In genomic region chr14:24065408-24065807, GRCh38 we compare ENCODE assay signal across 33 cellular contexts. TPM values are rescaled to one million over a fixed set of nuclear protein-coding genes. Genes with fewer than 3 reads are reported as not detected.
"Had no signal": no experiment of that assay in that cellular context is flagged by ENCODE, and none has a peak within 500 bp of the region (broad histone marks: within the 10 kb centered on the region; RNA-seq: fewer than 3 reads in every experiment).

No MANE protein-coding gene starts in this region.

- H3K4me1 ChIP-seq: esophagus muscularis mucosa, foreskin keratinocyte, gastroesophageal sphincter, heart left ventricle, left ventricle myocardium inferior, parathyroid adenoma, prostate gland, right atrium auricular region, sigmoid colon, testis, tibial artery, upper lobe of left lung, uterus had no signal

- ATAC-seq: foreskin keratinocyte; gastroesophageal sphincter; heart left ventricle; left cardiac atrium; natural killer cell; stimulated activated memory B cell treated with anti-CD40 and anti-IgM and Interleukin-4, amounts not matched to agents 10 μg/mL and 1 μg/mL and 100 μg/mL, for 72 hours; stimulated activated naive CD8-positive, alpha-beta T cell treated with anti-CD3 and anti-CD28 coated beads, Interleukin-15, Interleukin-2, amounts not matched to agents 100 U/mL and 50 U/mL, for 24 hours had no signal

- H2AFZ ChIP-seq: hepatocyte, parathyroid adenoma had no signal

- H3K4me3 ChIP-seq: colonic mucosa, esophagus muscularis mucosa, gastroesophageal sphincter, heart left ventricle, hepatocyte, left ventricle myocardium inferior, lung, prostate gland, right atrium auricular region, sigmoid colon, testis, tibial artery, upper lobe of left lung, uterus had no signal

- H3K9me3 ChIP-seq: colonic mucosa, esophagus muscularis mucosa, gastroesophageal sphincter, heart left ventricle, left ventricle myocardium inferior, neutrophil, prostate gland, right atrium auricular region, sigmoid colon, testis, tibial artery, upper lobe of left lung, uterus had no signal

- H3K79me2 ChIP-seq: hepatocyte, parathyroid adenoma had no signal

- H3K27ac ChIP-seq: colonic mucosa, esophagus muscularis mucosa, foreskin keratinocyte, gastroesophageal sphincter, heart left ventricle, hepatocyte, left ventricle myocardium inferior, neutrophil, parathyroid adenoma, prostate gland, right atrium auricular region, sigmoid colon, testis, tibial artery, upper lobe of left lung, uterus had no signal

- DNase-seq: colonic mucosa; effector CD8-positive, alpha-beta T cell; endodermal cell; foreskin keratinocyte; left cardiac atrium; left ventricle myocardium inferior; natural killer cell; sigmoid colon; stimulated activated CD4-positive, alpha-beta T cell treated with anti-CD3 and anti-CD28 coated beads, Interleukin-2, amount 100 ng/mL, for 24 hours; stimulated activated CD4-positive, alpha-beta T cell treated with anti-CD3 and anti-CD28 coated beads, Interleukin-4, amount 100 ng/mL, for 24 hours; stimulated activated naive CD8-positive, alpha-beta T cell treated with anti-CD3 and anti-CD28 coated beads, Interleukin-15, Interleukin-2, amounts not matched to agents 100 U/mL and 50 U/mL, for 24 hours; substantia nigra; testis; tibial artery; upper lobe of left lung; uterus had no signal

- H3K36me3 ChIP-seq: colonic mucosa, esophagus muscularis mucosa, gastroesophageal sphincter, heart left ventricle, left ventricle myocardium inferior, neutrophil, prostate gland, right atrium auricular region, sigmoid colon, tibial artery, upper lobe of left lung, uterus had no signal

- H3K27me3 ChIP-seq: colonic mucosa, esophagus muscularis mucosa, gastroesophageal sphincter, heart left ventricle, neutrophil, right atrium auricular region, sigmoid colon, testis, tibial artery, upper lobe of left lung, uterus had no signal

- H3K4me2 ChIP-seq: hepatocyte had no signal

- H3K9ac ChIP-seq: parathyroid adenoma had no signal

RNA-seq across cellular contexts. Expression of gene CPNE6, which starts 6.0 kb away (rescaled TPM):
- total RNA-seq: chondrocyte, endodermal cell, epithelial cell of proximal tubule, fibroblast of lung, foreskin keratinocyte, hepatocyte, kidney epithelial cell, left cardiac atrium, left ventricle myocardium inferior, lung, mononuclear cell, natural killer cell, omental fat pad, skeletal muscle tissue, upper lobe of left lung had no signal
- polyA plus RNA-seq: fibroblast of lung, foreskin keratinocyte, heart left ventricle, hepatocyte, lung had no signal

RNA-seq across cellular contexts. Expression of gene CARMIL3, which starts 13.6 kb away (rescaled TPM):
- total RNA-seq: epithelial cell of proximal tubule, right atrium auricular region had no signal
- polyA plus RNA-seq: fibroblast of lung, hepatocyte had no signal
